1 cellular context compared by ENCODE assay signal in genomic region chr2:55051026-55051866, GRCh38.
A peak's percentile ranks its signal among the peaks of the same experiment; 100 is the strongest.
TF ChIP-seq lines count a peak whose summit lies in the region.

No MANE protein-coding gene starts in this region.

TF ChIP-seq in HepG2, 621 proteins besides CTCF, POLR2A, EP300 and RAD21 (continued from another document and continues in another):
- no peak for TF ChIP-seq DZIP1 (CRISPR knock-in tag; IDR thresholded peaks at IDR 0.05)
- no peak for TF ChIP-seq ZNF567 (CRISPR knock-in tag; IDR thresholded peaks at IDR 0.05; ENCODE audit: borderline replicate concordance)
- no peak for TF ChIP-seq NR2F2 (IDR thresholded peaks at IDR 0.05; ENCODE audit: borderline replicate concordance, low read depth)
- no peak for TF ChIP-seq ZNF883 (CRISPR knock-in tag; IDR thresholded peaks at IDR 0.05; ENCODE audit: not compliant biosample characterization)
- TF ChIP-seq ZNF672 (CRISPR knock-in tag; IDR thresholded peaks at IDR 0.05) = no peak
- TF ChIP-seq NCOR1 (IDR thresholded peaks at IDR 0.05; ENCODE audit: borderline replicate concordance, low read length) = no peak
- TF ChIP-seq SAP130 (CRISPR knock-in tag; IDR thresholded peaks at IDR 0.05; ENCODE audit: low read depth) = peak; percentile 49
- TF ChIP-seq ZNF468 (CRISPR knock-in tag; IDR thresholded peaks at IDR 0.05) = no peak
- no peak for TF ChIP-seq TBL1XR1 (IDR thresholded peaks at IDR 0.05; ENCODE audit: borderline replicate concordance, low read length, partially characterized antibody)
- no peak for TF ChIP-seq HMGXB3 (CRISPR knock-in tag; IDR thresholded peaks at IDR 0.05; ENCODE audit: borderline replicate concordance)
- TF ChIP-seq BRCA1 (CRISPR knock-in tag; IDR thresholded peaks at IDR 0.05) = no peak
- TF ChIP-seq MEF2D (CRISPR knock-in tag; IDR thresholded peaks at IDR 0.05) = 0 out of 2 replicates have a peak, but pooled peaks have one; percentile 43
- peak; percentile 90 for TF ChIP-seq FOSL2 (CRISPR knock-in tag; IDR thresholded peaks at IDR 0.05)
- no peak for TF ChIP-seq CEBPG (CRISPR knock-in tag; IDR thresholded peaks at IDR 0.05)
- peak; percentile 63 for TF ChIP-seq ZNF781 (CRISPR knock-in tag; IDR thresholded peaks at IDR 0.05; ENCODE audit: borderline replicate concordance, not compliant biosample characterization)
- no peak for TF ChIP-seq SOX5 (CRISPR knock-in tag; IDR thresholded peaks at IDR 0.05; ENCODE audit: borderline replicate concordance)
- TF ChIP-seq ZNF761 (CRISPR knock-in tag; conservative IDR thresholded peaks at IDR 0.05) = no peak
- TF ChIP-seq STAT5B (CRISPR knock-in tag; IDR thresholded peaks at IDR 0.05) = no peak
- no peak for TF ChIP-seq MIER2 (CRISPR knock-in tag; IDR thresholded peaks at IDR 0.05)
- no peak for TF ChIP-seq TAF15 (IDR thresholded peaks at IDR 0.05; ENCODE audit: low read depth, low read length, poor library complexity, severe bottlenecking)
- TF ChIP-seq MTF1 (CRISPR knock-in tag; IDR thresholded peaks at IDR 0.05) = no peak
- no peak for TF ChIP-seq ELF3 (CRISPR knock-in tag; IDR thresholded peaks at IDR 0.05)
- TF ChIP-seq ZNF614 (CRISPR knock-in tag; IDR thresholded peaks at IDR 0.05; ENCODE audit: borderline replicate concordance) = no peak
- peak; percentile 23 for TF ChIP-seq ERF (CRISPR knock-in tag; IDR thresholded peaks at IDR 0.05)
- 0 out of 4 replicates have a peak, but pooled peaks of 1 of the 2 experiments have one; percentile 9 for TF ChIP-seq HMGXB4 (CRISPR knock-in tag; IDR thresholded peaks at IDR 0.05; ENCODE audit: borderline replicate concordance in 1 of 2, low read depth in 1 of 2)
- no peak; the same call in 1 of the 2 replicates for TF ChIP-seq SIN3A (IDR thresholded peaks at IDR 0.05; ENCODE audit: borderline replicate concordance, low read depth, low read length)
- no peak for TF ChIP-seq MTA1 (CRISPR knock-in tag; IDR thresholded peaks at IDR 0.05; ENCODE audit: borderline replicate concordance)
- no peak for TF ChIP-seq KLF13 (CRISPR knock-in tag; IDR thresholded peaks at IDR 0.05)
- TF ChIP-seq MBNL3 (CRISPR knock-in tag; conservative IDR thresholded peaks at IDR 0.05) = no peak
- no peak for TF ChIP-seq SSRP1 (CRISPR knock-in tag; IDR thresholded peaks at IDR 0.05)
- TF ChIP-seq TFE3 (CRISPR knock-in tag; IDR thresholded peaks at IDR 0.05) = no peak
- no peak for TF ChIP-seq ZNF720 (CRISPR knock-in tag; IDR thresholded peaks at IDR 0.05)
- TF ChIP-seq ZMAT5 (CRISPR knock-in tag; IDR thresholded peaks at IDR 0.05; ENCODE audit: borderline replicate concordance, low read depth) = no peak
- TF ChIP-seq KDM3A (CRISPR knock-in tag; IDR thresholded peaks at IDR 0.05; ENCODE audit: low read depth) = no peak; the same call in 1 of the 2 replicates
- TF ChIP-seq ZSCAN21 (CRISPR knock-in tag; IDR thresholded peaks at IDR 0.05; ENCODE audit: borderline replicate concordance) = 0 out of 2 replicates have a peak, but pooled peaks have one; percentile 0
- TF ChIP-seq FUBP1 (CRISPR knock-in tag; IDR thresholded peaks at IDR 0.05; ENCODE audit: borderline replicate concordance) = no peak
- no peak for TF ChIP-seq LBX2 (CRISPR knock-in tag; IDR thresholded peaks at IDR 0.05; ENCODE audit: borderline replicate concordance)
- no peak for TF ChIP-seq GTF3A (CRISPR knock-in tag; conservative IDR thresholded peaks at IDR 0.05)
- no peak for TF ChIP-seq ZNF572 (CRISPR knock-in tag; IDR thresholded peaks at IDR 0.05)
- no peak for TF ChIP-seq ZNF3 (CRISPR knock-in tag; IDR thresholded peaks at IDR 0.05)
- no peak for TF ChIP-seq GATAD1 (CRISPR knock-in tag; IDR thresholded peaks at IDR 0.05)
- TF ChIP-seq MNT (IDR thresholded peaks at IDR 0.05) = no peak
- no peak for TF ChIP-seq MED1 (CRISPR knock-in tag; IDR thresholded peaks at IDR 0.05)
- TF ChIP-seq RFXAP (CRISPR knock-in tag; IDR thresholded peaks at IDR 0.05; ENCODE audit: borderline replicate concordance) = no peak
- TF ChIP-seq CREB1 (IDR thresholded peaks at IDR 0.05) = no peak
- no peak; the same call in 1 of the 2 replicates for TF ChIP-seq CREB1 (CRISPR knock-in tag; IDR thresholded peaks at IDR 0.05)
